In the genomic region with DNA sequence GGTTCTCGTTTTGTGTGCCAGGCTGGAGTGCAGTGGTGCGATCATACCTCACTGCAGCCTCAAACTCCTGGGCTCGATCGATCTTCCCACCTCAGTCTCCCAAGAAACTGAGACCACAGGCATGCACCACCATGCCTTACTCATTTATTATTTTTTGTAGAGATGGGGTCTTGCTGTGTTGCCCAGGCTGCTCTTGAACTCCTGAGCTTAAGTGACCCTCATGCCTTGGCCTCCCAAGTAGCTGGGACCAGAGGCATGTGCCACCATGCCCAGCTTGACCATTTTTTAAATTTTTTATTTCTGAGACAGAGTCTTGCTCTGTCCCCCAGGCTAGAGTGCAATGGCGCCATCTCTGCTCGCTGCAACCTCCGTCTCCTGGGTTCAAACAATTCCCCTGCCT, we compare ENCODE assay signal across 21 cellular contexts. TPM values are rescaled to one million over a fixed set of nuclear protein-coding genes. Genes with fewer than 3 reads are reported as not detected.
"Had no signal": no experiment of that assay in that cellular context is flagged by ENCODE, and none has a peak within 500 bp of the region (broad histone marks: within the 10 kb centered on the region; RNA-seq: fewer than 3 reads in every experiment).

No MANE protein-coding gene starts in this region.

- H3K9me3 ChIP-seq: SK-N-SH had no signal

- H3K9ac ChIP-seq: KMS-11, SK-N-SH had no signal

- H3K27ac ChIP-seq: KMS-11, RWPE1 had no signal

- H3K4me2 ChIP-seq: KMS-11, SK-N-SH had no signal

- DNase-seq: IMR-90, Kasumi-1, MM.1S, NCI-H1092 treated with DMSO at 0.1 percent for 48 hours, NCI-H1436, NCI-H187, NCI-H2029, NCI-H2081 treated with DMSO at 0.1 percent for 48 hours, NCI-H2171, NCI-H226, NCI-H446, NCI-H510A, NCI-H524 treated with DMSO at 0.1 percent for 48 hours, NCI-H69, NCI-H774, SHP77, SK-N-SH had no signal

RNA-seq across cellular contexts. Expression of a gene that starts 51.9 kb away (rescaled TPM):
- total RNA-seq: M059J, SK-MEL-5 had no signal
- polyA plus RNA-seq: IMR-90 had no signal

RNA-seq across cellular contexts. Expression of a gene that starts 54.9 kb away (rescaled TPM):
- total RNA-seq: M059J had no signal
